1 cellular context compared by ENCODE assay signal in the genomic region with DNA sequence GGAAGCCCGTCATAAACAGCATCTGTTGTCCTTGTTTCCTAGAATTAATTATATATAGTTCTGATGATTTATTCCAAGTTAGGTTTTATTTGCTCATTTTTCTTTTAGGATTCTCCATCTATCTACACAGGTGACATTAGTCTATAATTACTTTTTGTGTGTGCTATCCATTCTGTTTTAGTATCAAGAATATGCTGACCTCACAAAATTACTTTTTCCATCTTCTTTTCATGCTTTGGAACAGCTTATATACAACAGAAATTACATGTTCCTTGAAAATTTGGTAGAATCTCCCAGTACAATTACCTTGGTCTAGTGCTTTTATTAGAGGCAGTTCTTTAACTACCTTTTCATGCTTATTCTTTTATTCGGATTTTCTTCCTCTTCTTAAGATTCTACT.
A peak's percentile ranks its signal among the peaks of the same experiment; 100 is the strongest.
TF ChIP-seq lines count a peak whose summit lies in the region.

No MANE protein-coding gene starts in this region.

TF ChIP-seq in HepG2, 621 proteins besides CTCF, POLR2A, EP300 and RAD21:
- TF ChIP-seq MAFK (conservative IDR thresholded peaks at IDR 0.05 in 1 of 2, IDR thresholded peaks at IDR 0.05 in 1 of 2; ENCODE audit: low read length in 2 of 2) (peak; percentile 82 to 89), MAFF (IDR thresholded peaks at IDR 0.05; ENCODE audit: low read depth, low read length) (peak; percentile 88), ZSCAN31 (CRISPR knock-in tag; IDR thresholded peaks at IDR 0.05; ENCODE audit: low read depth) (no peak)
